25 cellular contexts compared by ENCODE assay signal in the genomic region with DNA sequence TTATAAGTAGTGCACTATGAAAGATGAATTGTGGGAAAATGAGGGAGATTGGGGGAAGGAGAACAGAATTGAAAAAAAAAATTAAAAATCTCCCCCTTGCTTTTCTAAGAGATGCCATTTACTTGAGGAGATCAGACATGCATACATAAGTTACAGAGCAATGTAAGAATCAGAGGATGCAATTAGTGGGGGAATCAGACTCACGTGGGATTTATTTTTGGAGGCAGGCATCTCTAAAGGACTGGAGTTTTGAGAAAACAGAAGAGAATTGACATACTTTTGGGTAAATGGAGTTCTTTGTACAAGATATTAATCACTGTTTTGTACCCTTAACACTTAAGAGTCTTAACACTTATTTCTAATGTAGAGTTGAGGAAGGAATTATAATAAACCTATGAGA.
"Had no signal": no experiment of that assay in that cellular context is flagged by ENCODE, and none has a peak within 500 bp of the region (broad histone marks: within the 10 kb centered on the region; RNA-seq: fewer than 3 reads in every experiment).

No MANE protein-coding gene starts in this region.

- H3K4me1 Mint-ChIP-seq: activated CD4-positive, alpha-beta memory T cell treated with anti-CD3 and anti-CD28 coated beads, Interleukin-2, amount 10 ng/mL, durations not matched to agents 7 days and 5 days had no signal

- H3K9me3 Mint-ChIP-seq: activated CD4-positive, alpha-beta memory T cell treated with anti-CD3 and anti-CD28 coated beads, Interleukin-2, amount 10 ng/mL, durations not matched to agents 7 days and 5 days; activated CD4-positive, alpha-beta T cell treated with anti-CD3 and anti-CD28 coated beads, Interleukin-2, amount 10 ng/mL, durations not matched to agents 7 days and 5 days; activated naive CD4-positive, alpha-beta T cell treated with anti-CD3 and anti-CD28 coated beads, Interleukin-2, amount 10 ng/mL, durations not matched to agents 7 days and 5 days; activated naive CD4-positive, alpha-beta T cell treated with anti-CD3 and anti-CD28 coated beads, Interleukin-2, amount 50 U/mL, for 72 hours; activated naive CD8-positive, alpha-beta T cell treated with anti-CD3 and anti-CD28 coated beads, Interleukin-2, amount 10 ng/mL, durations not matched to agents 7 days and 5 days; activated T-cell treated with anti-CD3 and anti-CD28 coated beads, Interleukin-2, amount 50 U/mL, for 24 hours; activated T-cell treated with anti-CD3 and anti-CD28 coated beads, Interleukin-2, amount 50 U/mL, for 72 hours; brain; WTC11 had no signal

- FAIRE-seq: endothelial cell of umbilical vein had no signal

- H3K27me3 Mint-ChIP-seq: activated CD4-positive, alpha-beta memory T cell treated with anti-CD3 and anti-CD28 coated beads, Interleukin-2, amount 10 ng/mL, durations not matched to agents 7 days and 5 days; activated CD4-positive, alpha-beta T cell treated with anti-CD3 and anti-CD28 coated beads, Interleukin-2, amount 10 ng/mL, durations not matched to agents 7 days and 5 days; activated naive CD4-positive, alpha-beta T cell treated with anti-CD3 and anti-CD28 coated beads, Interleukin-2, amount 10 ng/mL, durations not matched to agents 7 days and 5 days; activated naive CD8-positive, alpha-beta T cell treated with anti-CD3 and anti-CD28 coated beads, Interleukin-2, amount 10 ng/mL, durations not matched to agents 7 days and 5 days; activated T-cell treated with anti-CD3 and anti-CD28 coated beads, Interleukin-2, amount 50 U/mL, for 24 hours; brain had no signal

- DNase-seq: activated CD4-positive, alpha-beta memory T cell treated with anti-CD3 and anti-CD28 coated beads, Interleukin-2, amount 10 ng/mL, durations not matched to agents 7 days and 5 days; activated CD4-positive, alpha-beta T cell treated with anti-CD3 and anti-CD28 coated beads for 1 hour; activated CD4-positive, alpha-beta T cell treated with anti-CD3 and anti-CD28 coated beads for 4 hours; activated CD4-positive, alpha-beta T cell treated with anti-CD3 and anti-CD28 coated beads, Interleukin-2, amount 10 ng/mL, durations not matched to agents 7 days and 5 days; activated CD4-positive, alpha-beta T cell treated with anti-CD3 and anti-CD28 coated beads, Interleukin-2, amount 50 U/mL, for 4 hours; activated CD8-positive, alpha-beta memory T cell treated with anti-CD3 and anti-CD28 coated beads, Interleukin-2, amount 50 U/mL, for 48 hours; activated gamma-delta T cell; activated naive CD4-positive, alpha-beta T cell; activated naive CD4-positive, alpha-beta T cell treated with anti-CD3 and anti-CD28 coated beads, Interleukin-2, amount 10 ng/mL, durations not matched to agents 7 days and 5 days; activated naive CD8-positive, alpha-beta T cell treated with anti-CD3 and anti-CD28 coated beads, Interleukin-2, amount 10 ng/mL, durations not matched to agents 7 days and 5 days; activated T-cell treated with anti-CD3 and anti-CD28 coated beads for 4 hours; activated T-cell treated with anti-CD3 and anti-CD28 coated beads, Interleukin-2, amount 50 U/mL, for 24 hours; activated T-cell treated with anti-CD3 and anti-CD28 coated beads, Interleukin-2, amount 50 U/mL, for 72 hours; central memory CD4-positive, alpha-beta T cell; cerebellar nuclear complex; colonic mucosa; effector CD8-positive, alpha-beta T cell; esophagus squamous epithelium; glutamatergic neuron; heart left ventricle; T-helper 2 cell had no signal

- H3K27ac Mint-ChIP-seq: activated CD4-positive, alpha-beta memory T cell treated with anti-CD3 and anti-CD28 coated beads, Interleukin-2, amount 10 ng/mL, durations not matched to agents 7 days and 5 days; activated CD4-positive, alpha-beta T cell treated with anti-CD3 and anti-CD28 coated beads, Interleukin-2, amount 10 ng/mL, durations not matched to agents 7 days and 5 days; activated naive CD4-positive, alpha-beta T cell treated with anti-CD3 and anti-CD28 coated beads, Interleukin-2, amount 10 ng/mL, durations not matched to agents 7 days and 5 days; activated naive CD4-positive, alpha-beta T cell treated with anti-CD3 and anti-CD28 coated beads, Interleukin-2, amount 50 U/mL, for 72 hours; activated naive CD8-positive, alpha-beta T cell treated with anti-CD3 and anti-CD28 coated beads, Interleukin-2, amount 10 ng/mL, durations not matched to agents 7 days and 5 days; activated T-cell treated with anti-CD3 and anti-CD28 coated beads, Interleukin-2, amount 50 U/mL, for 24 hours; activated T-cell treated with anti-CD3 and anti-CD28 coated beads, Interleukin-2, amount 50 U/mL, for 72 hours; brain; WTC11 had no signal

- H3K4me3 Mint-ChIP-seq: activated CD4-positive, alpha-beta memory T cell treated with anti-CD3 and anti-CD28 coated beads, Interleukin-2, amount 10 ng/mL, durations not matched to agents 7 days and 5 days; activated CD4-positive, alpha-beta T cell treated with anti-CD3 and anti-CD28 coated beads, Interleukin-2, amount 10 ng/mL, durations not matched to agents 7 days and 5 days; activated naive CD4-positive, alpha-beta T cell treated with anti-CD3 and anti-CD28 coated beads, Interleukin-2, amount 10 ng/mL, durations not matched to agents 7 days and 5 days; activated naive CD8-positive, alpha-beta T cell treated with anti-CD3 and anti-CD28 coated beads, Interleukin-2, amount 10 ng/mL, durations not matched to agents 7 days and 5 days; activated T-cell treated with anti-CD3 and anti-CD28 coated beads, Interleukin-2, amount 50 U/mL, for 24 hours; activated T-cell treated with anti-CD3 and anti-CD28 coated beads, Interleukin-2, amount 50 U/mL, for 72 hours; brain; WTC11 had no signal

- H3K36me3 Mint-ChIP-seq: activated naive CD4-positive, alpha-beta T cell treated with anti-CD3 and anti-CD28 coated beads, Interleukin-2, amount 50 U/mL, for 72 hours; activated naive CD8-positive, alpha-beta T cell treated with anti-CD3 and anti-CD28 coated beads, Interleukin-2, amount 10 ng/mL, durations not matched to agents 7 days and 5 days had no signal
